In genomic region chr1:170075186-170075585, GRCh38 we compare ENCODE assay signal across 8 cellular contexts. TPM values are rescaled to one million over a fixed set of nuclear protein-coding genes. Genes with fewer than 3 reads are reported as not detected.
A peak's percentile ranks its signal among the peaks of the same experiment; 100 is the strongest.
DNase-seq lines count a peak whose midpoint lies in the region; ATAC-seq and FAIRE-seq lines count a peak whose summit lies in the region.

No MANE protein-coding gene starts in this region.

- peaks cover 9% of the 10 kb centered on the region for H3K9me3 Mint-ChIP-seq in activated T-helper 17 cell treated with anti-CD3 and anti-CD28 coated beads, Interleukin-2, amount 50 U/mL, for 72 hours

- peak overlapping the region; percentile 96 for H3K27ac Mint-ChIP-seq in activated T-helper 17 cell treated with anti-CD3 and anti-CD28 coated beads, Interleukin-2, amount 50 U/mL, for 72 hours

- no peaks in the 10 kb centered on the region for H3K27me3 Mint-ChIP-seq in activated T-helper 17 cell treated with anti-CD3 and anti-CD28 coated beads, Interleukin-2, amount 50 U/mL, for 72 hours

- H3K27ac ChIP-seq in substantia nigra (ENCODE audit: low read depth, low read length, poor library complexity, severe bottlenecking), result peak overlapping the region; percentile 37

- peak; percentile 38 for FAIRE-seq in islet of Langerhans (lab: Jason Lieb, UNC)

- ATAC-seq in activated T-helper 17 cell treated with anti-CD3 and anti-CD28 coated beads, Interleukin-2, amount 50 U/mL, for 72 hours (replicated peaks), result no peak
- no peak for ATAC-seq in GM18867 (IDR thresholded peaks at IDR 0.05; ENCODE audit: unreplicated experiment)
- ATAC-seq in GM19328 (IDR thresholded peaks at IDR 0.05; ENCODE audit: unreplicated experiment), result no peak

- peaks cover 31% of the 10 kb centered on the region for H3K4me1 Mint-ChIP-seq in activated T-helper 17 cell treated with anti-CD3 and anti-CD28 coated beads, Interleukin-2, amount 50 U/mL, for 72 hours

- peaks cover 9% of the 10 kb centered on the region for H3K36me3 Mint-ChIP-seq in activated T-helper 17 cell treated with anti-CD3 and anti-CD28 coated beads, Interleukin-2, amount 50 U/mL, for 72 hours (ENCODE audit: low read depth)

- DNase-seq in NCI-H82 (lab: John Stamatoyannopoulos, UW) (peak; percentile 42), NCI-H82 treated with DMSO at 0.1 percent for 48 hours (lab: John Stamatoyannopoulos, UW; ENCODE audit: unreplicated experiment) (no peak), substantia nigra (lab: John Stamatoyannopoulos, UW) (peak in 7 of 49 donors; percentile 0 to 33 (median 0)), D341Med (ENCODE audit: low spot score) (no peak)

- peak overlapping the region; percentile 96 for H3K4me3 Mint-ChIP-seq in activated T-helper 17 cell treated with anti-CD3 and anti-CD28 coated beads, Interleukin-2, amount 50 U/mL, for 72 hours

RNA-seq across cellular contexts. Expression of gene KIFAP3, which starts 0.7 kb away (rescaled TPM):
- total RNA-seq in activated T-helper 17 cell treated with anti-CD3 and anti-CD28 coated beads, Interleukin-2, amount 50 U/mL, for 72 hours, result 10 to 100 TPM; 26.4 to 32.6 TPM
